22 cellular contexts compared by ENCODE assay signal in the genomic region with DNA sequence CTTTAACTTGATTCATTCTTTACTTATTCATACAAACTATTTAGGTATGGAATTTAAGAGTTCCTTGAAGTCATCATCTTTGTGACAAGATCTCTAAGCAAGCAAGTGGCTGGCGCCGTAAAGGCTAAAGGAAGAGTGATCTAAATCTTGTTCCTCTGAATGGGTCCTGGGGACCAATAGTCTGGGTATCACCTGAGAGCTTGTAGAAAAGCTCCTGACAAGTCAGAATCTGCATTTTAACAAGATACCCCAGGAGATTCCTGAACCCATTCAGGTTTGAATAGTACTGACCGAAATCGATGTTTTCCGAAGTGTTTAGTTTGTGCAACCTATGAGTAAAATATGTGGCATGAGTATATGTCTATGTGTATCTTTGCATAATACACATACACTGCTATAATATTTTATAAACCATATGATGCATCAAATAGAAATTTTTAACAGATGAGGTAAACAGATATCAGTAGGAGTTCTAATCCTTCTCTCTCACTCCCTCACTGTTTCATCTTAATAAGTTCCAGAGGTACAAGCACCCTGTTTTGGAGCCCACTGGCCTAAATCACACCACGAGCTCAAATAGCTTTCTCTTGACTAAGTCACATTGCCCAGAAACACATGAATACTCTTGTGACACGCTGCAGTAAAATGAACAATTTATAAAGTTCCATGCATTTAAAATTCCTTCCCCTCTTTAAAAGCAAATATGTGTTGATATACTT.
"Had no signal": no experiment of that assay in that cellular context is flagged by ENCODE, and none has a peak within 500 bp of the region (broad histone marks: within the 10 kb centered on the region; RNA-seq: fewer than 3 reads in every experiment).

No MANE protein-coding gene starts in this region.

- H3K4me1 Mint-ChIP-seq: activated CD4-positive, alpha-beta T cell treated with anti-CD3 and anti-CD28 coated beads, Interleukin-2, amount 10 ng/mL, durations not matched to agents 7 days and 5 days; activated naive CD4-positive, alpha-beta T cell treated with anti-CD3 and anti-CD28 coated beads, Interleukin-2, amount 50 U/mL, for 24 hours; natural killer cell; stimulated activated memory B cell treated with anti-CD40 and anti-IgM and Interleukin-4, amounts not matched to agents 10 μg/mL and 1 μg/mL and 100 μg/mL, for 72 hours had no signal

- H3K27me3 Mint-ChIP-seq: activated naive CD4-positive, alpha-beta T cell treated with anti-CD3 and anti-CD28 coated beads, Interleukin-2, amount 50 U/mL, for 24 hours had no signal

- H3K4me1 ChIP-seq: adrenal gland, esophagus squamous epithelium, foreskin keratinocyte, pancreas, upper lobe of right lung had no signal

- H3K36me3 ChIP-seq: adrenal gland, esophagus squamous epithelium, pancreas, thoracic aorta, upper lobe of right lung had no signal

- H3K27me3 ChIP-seq: adrenal gland, esophagus squamous epithelium, pancreas, upper lobe of right lung had no signal

- H3K4me3 Mint-ChIP-seq: activated CD4-positive, alpha-beta T cell treated with anti-CD3 and anti-CD28 coated beads, Interleukin-2, amount 10 ng/mL, durations not matched to agents 7 days and 5 days; activated naive CD4-positive, alpha-beta T cell treated with anti-CD3 and anti-CD28 coated beads, Interleukin-2, amount 50 U/mL, for 24 hours; natural killer cell; stimulated activated memory B cell treated with anti-CD40 and anti-IgM and Interleukin-4, amounts not matched to agents 10 μg/mL and 1 μg/mL and 100 μg/mL, for 72 hours had no signal

- H3K27ac ChIP-seq: adrenal gland, esophagus squamous epithelium, foreskin keratinocyte, pancreas, thoracic aorta, upper lobe of right lung had no signal

- H3K36me3 Mint-ChIP-seq: stimulated activated memory B cell treated with anti-CD40 and anti-IgM and Interleukin-4, amounts not matched to agents 10 μg/mL and 1 μg/mL and 100 μg/mL, for 72 hours had no signal

- DNase-seq: activated CD4-positive, alpha-beta T cell treated with anti-CD3 and anti-CD28 coated beads, Interleukin-2, amount 10 ng/mL, durations not matched to agents 7 days and 5 days; activated CD8-positive, alpha-beta memory T cell treated with anti-CD3 and anti-CD28 coated beads, Interleukin-2, amount 50 U/mL, for 4 hours; activated effector memory CD4-positive, alpha-beta T cell treated with anti-CD3 and anti-CD28 coated beads, Interleukin-2, amount 50 U/mL, for 16 hours; activated T-cell treated with anti-CD3 and anti-CD28 coated beads, Interleukin-2, amount 50 U/mL, for 48 hours; adrenal gland; dermis blood vessel endothelial cell; effector memory CD4-positive, alpha-beta T cell; esophagus squamous epithelium; foreskin keratinocyte; glutamatergic neuron; hippocampal formation; natural killer cell; pancreas; stimulated activated CD4-positive, alpha-beta T cell treated with anti-CD3 and anti-CD28 coated beads, Interleukin-4, amount 100 ng/mL, for 4 hours; upper lobe of right lung had no signal

- ATAC-seq: activated CD4-positive, CD25-positive, alpha-beta regulatory T cell treated with anti-CD3 and anti-CD28 coated beads, Interleukin-2, amount 50 U/mL, for 24 hours; foreskin keratinocyte; left lobe of liver; natural killer cell; pancreas; sciatic nerve; stimulated activated memory B cell treated with anti-CD40 and anti-IgM and Interleukin-4, amounts not matched to agents 10 μg/mL and 1 μg/mL and 100 μg/mL, for 72 hours; upper lobe of right lung had no signal

- H3K9me3 ChIP-seq: adrenal gland, pancreas had no signal

- H3K27ac Mint-ChIP-seq: activated CD4-positive, alpha-beta T cell treated with anti-CD3 and anti-CD28 coated beads, Interleukin-2, amount 10 ng/mL, durations not matched to agents 7 days and 5 days; activated naive CD4-positive, alpha-beta T cell treated with anti-CD3 and anti-CD28 coated beads, Interleukin-2, amount 50 U/mL, for 24 hours; natural killer cell; stimulated activated memory B cell treated with anti-CD40 and anti-IgM and Interleukin-4, amounts not matched to agents 10 μg/mL and 1 μg/mL and 100 μg/mL, for 72 hours had no signal

- H3K4me3 ChIP-seq: adrenal gland, esophagus squamous epithelium, lung, pancreas, thoracic aorta, upper lobe of right lung had no signal
